8 cellular contexts compared by ENCODE assay signal in the genomic region with DNA sequence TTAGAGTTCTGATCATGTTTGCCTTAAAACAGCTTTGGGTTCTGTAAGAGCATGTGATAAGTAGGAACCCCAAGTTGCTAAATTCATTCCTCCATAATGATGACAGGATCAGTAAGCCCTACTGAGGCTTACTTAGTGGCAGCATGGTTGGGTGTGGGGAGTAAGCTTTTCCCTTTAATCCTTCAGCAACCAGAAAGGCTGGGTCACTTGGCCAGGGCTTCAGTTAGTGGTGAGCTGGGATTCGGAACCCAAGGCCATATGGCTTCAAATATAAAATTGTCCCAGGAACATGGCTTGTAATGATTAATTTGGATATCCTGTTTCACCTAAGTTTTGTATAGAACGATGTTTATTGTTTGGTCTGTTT. TPM values are rescaled to one million over a fixed set of nuclear protein-coding genes. Genes with fewer than 3 reads are reported as not detected.
A peak's percentile ranks its signal among the peaks of the same experiment; 100 is the strongest.
DNase-seq lines count a peak whose midpoint lies in the region; ATAC-seq, FAIRE-seq and TF ChIP-seq lines count a peak whose summit lies in the region.

No MANE protein-coding gene starts in this region.

- H3K27ac ChIP-seq in HUES48 (ENCODE audit: low read depth, low read length) (no peak overlapping the region), astrocyte (ENCODE audit: low read depth, low read length) (peak overlapping the region; percentile 84), suprapubic skin (no peak overlapping the region)

- 69% methylated on average over 2 of the region's 2 CpGs for WGBS in suprapubic skin

- peak; percentile 55 for DNase-seq in DMS114 treated with DMSO at 0.1 percent for 48 hours (lab: John Stamatoyannopoulos, UW; ENCODE audit: unreplicated experiment)
- DNase-seq in astrocyte (ENCODE audit: low read depth), result no peak
- no peak for DNase-seq in immature natural killer cell
- no peak for DNase-seq in suprapubic skin (ENCODE audit: low spot score in 2 of 2)
- DNase-seq in NCI-H2107 (lab: John Stamatoyannopoulos, UW), result no peak
- no peak for DNase-seq in 8988T

- peaks cover 3% of the 10 kb centered on the region for H3K36me3 Mint-ChIP-seq in astrocyte (ENCODE audit: low read depth, unreplicated experiment)
- H3K36me3 Mint-ChIP-seq in immature natural killer cell, result peaks cover 0 to 4% (median 0%) of the 10 kb centered on the region in 3 donors

- no peak for TF ChIP-seq CTCF in astrocyte (IDR thresholded peaks at IDR 0.05; ENCODE audit: insufficient read depth, low read depth, low read length)
- no peak for TF ChIP-seq CTCF in suprapubic skin (IDR thresholded peaks at IDR 0.05)

- peak overlapping the region; percentile 99 for H3K4me3 ChIP-seq in HUES48 (ENCODE audit: low read depth, low read length)
- peak overlapping the region; percentile 96 for H3K4me3 ChIP-seq in astrocyte (ENCODE audit: insufficient read depth, low read depth, low read length)
- peak overlapping the region; percentile 98 for H3K4me3 ChIP-seq in suprapubic skin

- H3K9me3 Mint-ChIP-seq in astrocyte (ENCODE audit: unreplicated experiment) (no peaks in the 10 kb centered on the region), immature natural killer cell (peaks cover 0 to 3% (median 0%) of the 10 kb centered on the region in 6 donors)

- H3K4me3 Mint-ChIP-seq in astrocyte (ENCODE audit: unreplicated experiment) (peak overlapping the region; percentile 99), immature natural killer cell (peak overlapping the region; percentile 98 to 100 (median 99))

- H3K27me3 Mint-ChIP-seq in astrocyte (ENCODE audit: low read depth, unreplicated experiment) (peaks cover 7% of the 10 kb centered on the region), immature natural killer cell (ENCODE audit: low read depth in 3 of 3) (peaks cover 0 to 4% (median 2%) of the 10 kb centered on the region in 3 donors)

- no peak for TF ChIP-seq POLR2A in suprapubic skin (IDR thresholded peaks at IDR 0.05)

- peak; percentile 10 for ATAC-seq in GM21367 (IDR thresholded peaks at IDR 0.05; ENCODE audit: unreplicated experiment)

- H3K9ac ChIP-seq in HUES48 (ENCODE audit: low read depth, low read length) (peak overlapping the region; percentile 93; the same call in 1 of the 2 replicates), astrocyte (ENCODE audit: low read length) (peak overlapping the region; percentile 93)

- TF ChIP-seq EP300 in suprapubic skin (IDR thresholded peaks at IDR 0.05), result no peak

- FAIRE-seq in astrocyte (lab: Jason Lieb, UNC), result no peak

- peaks cover 35% of the 10 kb centered on the region for H3K27me3 ChIP-seq in HUES48 (ENCODE audit: control insufficient read depth, insufficient read depth, low read length)
- H3K27me3 ChIP-seq in astrocyte (ENCODE audit: insufficient read depth, low read length), result peaks cover 3% of the 10 kb centered on the region
- no peaks in the 10 kb centered on the region for H3K27me3 ChIP-seq in suprapubic skin

- H2AFZ ChIP-seq in astrocyte (ENCODE audit: low read depth, low read length), result peak overlapping the region; percentile 100

- no peaks in the 10 kb centered on the region for H4K20me1 ChIP-seq in astrocyte (ENCODE audit: insufficient read depth, low read length)

- H3K4me2 ChIP-seq in astrocyte (ENCODE audit: low read length), result peak overlapping the region; percentile 95

- H3K27ac Mint-ChIP-seq in astrocyte (ENCODE audit: unreplicated experiment) (peak overlapping the region; percentile 81), immature natural killer cell (peak overlapping the region; percentile 80 to 94 (median 91))

- H3K36me3 ChIP-seq in HUES48 (ENCODE audit: control insufficient read depth, insufficient read depth, low read length) (0 out of 2 replicates have a peak, but pooled peaks cover 4% of the 10 kb centered on the region), astrocyte (ENCODE audit: insufficient read depth, low read length) (no peaks in the 10 kb centered on the region), suprapubic skin (no peaks in the 10 kb centered on the region)

- H3K79me2 ChIP-seq in astrocyte (ENCODE audit: insufficient read depth, low read length), result peaks cover 6% of the 10 kb centered on the region

- H3K4me1 ChIP-seq in HUES48 (ENCODE audit: control insufficient read depth, insufficient read depth, low read length) (no peaks in the 10 kb centered on the region), astrocyte (ENCODE audit: insufficient read depth, low read length) (no peaks in the 10 kb centered on the region), suprapubic skin (peaks cover 10% of the 10 kb centered on the region)

- H3K4me1 Mint-ChIP-seq in astrocyte (ENCODE audit: low read depth, unreplicated experiment) (no peaks in the 10 kb centered on the region), immature natural killer cell (peaks cover 14 to 29% of the 10 kb centered on the region in 2 donors)

- H3K9me3 ChIP-seq in HUES48 (ENCODE audit: control insufficient read depth, insufficient read depth, low read length), result no peaks in the 10 kb centered on the region
- H3K9me3 ChIP-seq in astrocyte (ENCODE audit: insufficient read depth, low read depth, low read length), result no peaks in the 10 kb centered on the region
- no peaks in the 10 kb centered on the region for H3K9me3 ChIP-seq in suprapubic skin

RNA-seq across cellular contexts. Expression of a gene that starts 0.8 kb away (rescaled TPM):
- total RNA-seq in astrocyte (2.5 and 3.6 TPM in 2 replicates), suprapubic skin (1 to 10 TPM; 2.6 to 9.6 (median 6.8) TPM)
- 1 to 10 TPM in 2 of 3 donors, not detected in 1; 2.5 to 4.2 TPM for polyA plus RNA-seq in immature natural killer cell
